Comparison of ENCODE assay signal across 9 cellular contexts in the genomic region with DNA sequence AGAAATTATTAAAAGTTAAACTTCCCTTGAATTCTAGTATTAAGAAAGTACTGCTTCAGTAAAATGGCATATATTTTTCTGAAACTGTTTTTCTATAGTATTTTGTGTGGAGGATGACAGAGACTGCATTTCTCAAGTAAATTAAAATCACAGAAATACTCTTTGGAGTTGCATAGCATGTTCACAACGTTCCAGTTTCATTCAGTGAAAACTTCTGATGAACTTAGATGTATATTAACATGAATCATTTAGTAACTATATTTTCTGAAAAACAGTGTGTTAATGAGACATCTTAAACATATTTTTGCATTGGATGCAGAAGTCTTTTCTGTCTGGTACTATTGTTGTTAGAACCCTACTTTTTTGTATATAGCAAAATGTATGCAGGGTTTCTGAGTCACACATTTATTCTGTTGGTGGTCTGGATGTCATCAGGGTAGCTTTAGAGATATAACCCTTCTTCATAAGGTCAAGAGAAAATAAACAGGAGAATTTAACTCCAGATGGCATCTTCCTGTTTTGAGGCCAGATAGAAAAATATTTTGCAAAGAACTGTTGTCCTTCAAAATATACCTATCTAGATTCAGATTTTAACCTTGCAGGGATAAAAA. TPM values are rescaled to one million over a fixed set of nuclear protein-coding genes. Genes with fewer than 3 reads are reported as not detected.
DNase-seq lines count a peak whose midpoint lies in the region; ATAC-seq and TF ChIP-seq lines count a peak whose summit lies in the region.
"Had no signal": no experiment of that assay in that cellular context is flagged by ENCODE, and none has a peak within 500 bp of the region (broad histone marks: within the 10 kb centered on the region; RNA-seq: fewer than 3 reads in every experiment).

No MANE protein-coding gene starts in this region.

- TF ChIP-seq CTCF in AG04449 (IDR thresholded peaks at IDR 0.05; ENCODE audit: insufficient read depth, low read length, missing control alignments) (no peak), right lobe of liver (IDR thresholded peaks at IDR 0.05) (no peak)

- H3K4me1 ChIP-seq in right lobe of liver, result no peaks in the 10 kb centered on the region

- intact Hi-C loops in right lobe of liver (cut with DNase I), result no loop called here

- H3K4me3 ChIP-seq in AG04449 (ENCODE audit: low read depth, low read length) (peak overlapping the region; percentile 60), right lobe of liver (no peak overlapping the region)

- H3K27me3 ChIP-seq in right lobe of liver, result peaks cover 0 to 4% of the 10 kb centered on the region in 2 donors

- no peaks in the 10 kb centered on the region for H3K9me3 ChIP-seq in right lobe of liver

- no peaks in the 10 kb centered on the region for H3K36me3 ChIP-seq in right lobe of liver

- 16% methylated on average over 1 of the region's 1 CpG for WGBS in right lobe of liver (ENCODE audit: insufficient coverage, low coverage, low lambda C conversion rate, missing lambda C conversion rate)

- ATAC-seq in GM19452 (IDR thresholded peaks at IDR 0.05; ENCODE audit: unreplicated experiment) (peak; percentile 12), HG03558 (IDR thresholded peaks at IDR 0.05; ENCODE audit: extremely low read depth, unreplicated experiment) (peak; percentile 6), right lobe of liver (no peak)

- TF ChIP-seq POLR2A in right lobe of liver (IDR thresholded peaks at IDR 0.05), result no peak

- DNase-seq in AG04449 (ENCODE audit: low read depth, low spot score) (no peak), right lobe of liver (no peak), cerebellar nuclear complex (lab: John Stamatoyannopoulos, UW) (no peak), NCI-H2029 (lab: John Stamatoyannopoulos, UW) (no peak), UCSD-AML1 (lab: John Stamatoyannopoulos, UW; ENCODE audit: unreplicated experiment) (no peak), kidney tubule cell (ENCODE audit: low spot score) (no peak)
- DNase-seq: NCI-H1694 treated with DMSO at 0.1 percent for 48 hours had no signal

- CTCF ChIA-PET in AG04449 (lab: Yijun Ruan, JAX), result interaction anchor here (0.6 to 6.0 kb wide), 6 partner anchors 10 to 453 kb away, joined by 3 to 118 read pairs (median 4); no protein-coding TSS in a partner anchor

- H3K27ac ChIP-seq in right lobe of liver, result peak overlapping the region in 2 of 3 donors; percentile 0 to 5

- POLR2A ChIA-PET in AG04449 (lab: Yijun Ruan, JAX), result interaction anchor here (0.9 to 1.4 kb wide), 3 partner anchors 170 to 333 kb away, joined by 3 to 7 read pairs (median 3); no protein-coding TSS in a partner anchor

RNA-seq across cellular contexts. Expression of gene COL3A1, which starts 5.1 kb away (rescaled TPM):
- total RNA-seq in right lobe of liver, result 10 to 100 TPM; 13.8 to 97.0 (median 60.9) TPM

Comparison
In these comparisons a context has a peak if more than half of its experiments do, and no peak if none do; other contexts are left out.
1. ATAC-seq: peak in GM19452 (single experiment) and HG03558 (single experiment); none in right lobe of liver (0 of 4).